In genomic region chr17:6325741-6326140, GRCh38 we compare ENCODE assay signal across 16 cellular contexts.
DNase-seq lines count a peak whose midpoint lies in the region; ATAC-seq, FAIRE-seq and TF ChIP-seq lines count a peak whose summit lies in the region.
"Had no signal": no experiment of that assay in that cellular context is flagged by ENCODE, and none has a peak within 500 bp of the region (broad histone marks: within the 10 kb centered on the region; RNA-seq: fewer than 3 reads in every experiment).

No MANE protein-coding gene starts in this region.

- FAIRE-seq in endothelial cell of umbilical vein (lab: Jason Lieb, UNC): peak; percentile 54
- FAIRE-seq: A204.1, GM12878, GM19239, HepG2 had no signal

- H3K79me2 ChIP-seq in endothelial cell of umbilical vein (ENCODE audit: control insufficient read depth, insufficient read depth, low read length): no peaks in the 10 kb centered on the region

- no TSS peak for BruUV-seq in endothelial cell of umbilical vein (replicated peaks; lab: Mats Ljungman, UMichigan)

- H2AFZ ChIP-seq in endothelial cell of umbilical vein (ENCODE audit: low read depth, low read length): peak overlapping the region; percentile 2

- ATAC-seq in left ventricle myocardium superior (peak; percentile 30), Right ventricle myocardium superior (ENCODE audit: poor library complexity) (no peak), gastrocnemius medialis (no peak), HG03439 (IDR thresholded peaks at IDR 0.05; ENCODE audit: unreplicated experiment) (no peak)
- ATAC-seq: GM12878, HepG2 had no signal

- TF ChIP-seq CTCF in endothelial cell of umbilical vein (IDR thresholded peaks at IDR 0.05; ENCODE audit: extremely low read depth in 1 of 2, insufficient read depth in 1 of 2, low read depth in 1 of 2, low read length in 2 of 2): no peak
- no peak for TF ChIP-seq CTCF in gastrocnemius medialis (IDR thresholded peaks at IDR 0.05 in 4 of 5, conservative IDR thresholded peaks at IDR 0.05 in 1 of 5)

- H3K9me3 ChIP-seq in endothelial cell of umbilical vein (replicated peaks; ENCODE audit: control insufficient read depth, insufficient read depth, low read length) (no peaks in the 10 kb centered on the region), gastrocnemius medialis (no peaks in the 10 kb centered on the region)

- H3K27me3 ChIP-seq in endothelial cell of umbilical vein (ENCODE audit: control insufficient read depth in 2 of 2, insufficient read depth in 2 of 2, low read length in 2 of 2): peaks cover 0 to 2% of the 10 kb centered on the region in 2 experiments
- peaks cover 3 to 19% (median 6%) of the 10 kb centered on the region in 3 donors for H3K27me3 ChIP-seq in gastrocnemius medialis

- no peak overlapping the region for H3K4me2 ChIP-seq in endothelial cell of umbilical vein (ENCODE audit: insufficient read depth, low read length)

- no peaks in the 10 kb centered on the region for H3K36me3 ChIP-seq in endothelial cell of umbilical vein (ENCODE audit: control insufficient read depth in 2 of 2, extremely low read depth in 1 of 2, insufficient read depth in 2 of 2, low read length in 2 of 2)
- H3K36me3 ChIP-seq in gastrocnemius medialis: no peaks in the 10 kb centered on the region

- H3K27ac ChIP-seq in endothelial cell of umbilical vein (ENCODE audit: insufficient read depth, low read depth, low read length) (no peak overlapping the region), gastrocnemius medialis (peak overlapping the region in 3 of 4 donors; percentile 14 to 54 (median 49))

- H3K9me1 ChIP-seq in endothelial cell of umbilical vein (replicated peaks; ENCODE audit: control insufficient read depth, extremely low read depth, insufficient read depth, low read length): no peaks in the 10 kb centered on the region

- TF ChIP-seq POLR2A in endothelial cell of umbilical vein (IDR thresholded peaks at IDR 0.05; ENCODE audit: low read depth, low read length) (no peak), gastrocnemius medialis (IDR thresholded peaks at IDR 0.05) (no peak)

- intact Hi-C loops in left ventricle myocardium superior (cut with micrococcal nuclease) (no loop called here), Right ventricle myocardium superior (cut with DNase I) (no loop called here), endothelial cell of umbilical vein (cut with micrococcal nuclease) (no loop called here), gastrocnemius medialis (cut with DNase I; ENCODE audit: low total_unique reads) (no loop called here)

- dilution Hi-C loops in endothelial cell of umbilical vein (cut with MboI; ENCODE audit: extremely low pct_ligation_motif_present, low sequenced_read_pairs): no loop called here

- POLR2A ChIA-PET in endothelial cell of umbilical vein (lab: Charles Lee): no interaction called here

- DNase-seq in left ventricle myocardium superior (no peak), Right ventricle myocardium superior (no peak), endothelial cell of umbilical vein (ENCODE audit: low read depth, low spot score) (peak; percentile 47), gastrocnemius medialis (no peak), HuH-7 (ENCODE audit: low spot score) (no peak), NCI-H1694 (lab: John Stamatoyannopoulos, UW) (no peak)
- DNase-seq: Calu3; CD4-positive, alpha-beta T cell; DMS 273 treated with DMSO at 0.1 percent for 48 hours; GOT3; H9 had no signal

- H4K20me1 ChIP-seq in endothelial cell of umbilical vein (replicated peaks; ENCODE audit: control insufficient read depth, extremely low read depth, insufficient read depth, low read length): no peaks in the 10 kb centered on the region

- peaks cover 13% of the 10 kb centered on the region for H3K4me1 ChIP-seq in endothelial cell of umbilical vein (ENCODE audit: control insufficient read depth, extremely low read depth, insufficient read depth, low read length)
- peaks cover 0 to 8% of the 10 kb centered on the region in 2 donors for H3K4me1 ChIP-seq in gastrocnemius medialis

- no peak overlapping the region for H3K9ac ChIP-seq in endothelial cell of umbilical vein (replicated peaks; ENCODE audit: extremely low read depth, insufficient read depth, low read length)

- in situ Hi-C loops in gastrocnemius medialis (cut with MboI; ENCODE audit: low sequenced_read_pairs in 4 of 4): no loop called here

- CTCF ChIA-PET in endothelial cell of umbilical vein (lab: Charles Lee): interaction anchor here (1.0 kb wide), 1 partner anchor 110 kb away, joined by 3 read pairs; no protein-coding TSS in a partner anchor

- H3K4me3 ChIP-seq in endothelial cell of umbilical vein (replicated peaks in 1 of 3; ENCODE audit: insufficient read depth in 1 of 3, low read depth in 1 of 3, low read length in 3 of 3) (no peak overlapping the region), gastrocnemius medialis (no peak overlapping the region)
- H3K4me3 ChIP-seq: GM12878 had no signal

TF ChIP-seq in endothelial cell of umbilical vein, 7 proteins besides CTCF, POLR2A, EP300 and RAD21:
- TF ChIP-seq MYC (IDR thresholded peaks at IDR 0.05; ENCODE audit: low read depth, low read length) (no peak), POLR2AphosphoS5 (IDR thresholded peaks at IDR 0.05; ENCODE audit: insufficient read depth, low read depth, low read length) (no peak), JUN (IDR thresholded peaks at IDR 0.05; ENCODE audit: borderline replicate concordance, insufficient read depth, insufficient read length, low read depth) (no peak), MAX (IDR thresholded peaks at IDR 0.05; ENCODE audit: insufficient read depth, insufficient read length) (no peak), FOS (IDR thresholded peaks at IDR 0.05; ENCODE audit: borderline replicate concordance, insufficient read depth, low read length) (no peak), GATA2 (IDR thresholded peaks at IDR 0.05; ENCODE audit: insufficient read depth, insufficient read length, low read depth, low read length) (no peak), EZH2 (IDR thresholded peaks at IDR 0.05; ENCODE audit: borderline replicate concordance, low read depth, low read length, severe bottlenecking) (no peak)
